ENCODE assay signal across 9 cellular contexts in genomic region chr2:27262379-27263286, GRCh38. TPM values are rescaled to one million over a fixed set of nuclear protein-coding genes. Genes with fewer than 3 reads are reported as not detected.
A peak's percentile ranks its signal among the peaks of the same experiment; 100 is the strongest.
DNase-seq lines count a peak whose midpoint lies in the region; ATAC-seq, FAIRE-seq and TF ChIP-seq lines count a peak whose summit lies in the region.
"Had no signal": no experiment of that assay in that cellular context is flagged by ENCODE, and none has a peak within 500 bp of the region (broad histone marks: within the 10 kb centered on the region; RNA-seq: fewer than 3 reads in every experiment).

Gene SLC30A3 (minus strand): TSS chr2:27263047. CDS start chr2:27262906, 141 bp downstream.

- H3K27ac ChIP-seq in effector memory CD4-positive, alpha-beta T cell (ENCODE audit: insufficient read depth, low read length, poor library complexity, severe bottlenecking), result no peak within 1 kb of the TSS

- peak within 1 kb of the TSS; percentile 77 for H3K4me3 Mint-ChIP-seq in activated CD4-positive, alpha-beta memory T cell treated with anti-CD3 and anti-CD28 coated beads for 36 hours

- CTCF ChIA-PET in activated CD4-positive, alpha-beta memory T cell treated with anti-CD3 and anti-CD28 coated beads for 36 hours (lab: Charles Lee), result interaction anchor here (0.6 to 7.9 kb wide), 4 partner anchors 13 to 418 kb away, joined by 3 to 94 read pairs (median 4); partner anchors contain the start of gene TRIM54

- H3K27ac Mint-ChIP-seq in activated CD4-positive, alpha-beta memory T cell treated with anti-CD3 and anti-CD28 coated beads for 36 hours, result no peak within 1 kb of the TSS

- H3K9me3 ChIP-seq in effector memory CD4-positive, alpha-beta T cell (ENCODE audit: control insufficient read depth, low read length), result no peaks in the 10 kb centered on the region
- H3K9me3 ChIP-seq in mucosa of descending colon, result no peaks in the 10 kb centered on the region

- peaks cover 23% of the 10 kb centered on the region for H3K4me1 Mint-ChIP-seq in activated CD4-positive, alpha-beta memory T cell treated with anti-CD3 and anti-CD28 coated beads for 36 hours (ENCODE audit: low read depth)

- H3K36me3 Mint-ChIP-seq in activated CD4-positive, alpha-beta memory T cell treated with anti-CD3 and anti-CD28 coated beads for 36 hours, result no peaks in the 10 kb centered on the region

- no peaks in the 10 kb centered on the region for H3K36me3 ChIP-seq in effector memory CD4-positive, alpha-beta T cell (ENCODE audit: control insufficient read depth, insufficient read depth, low read length)
- H3K36me3 ChIP-seq in mucosa of descending colon (ENCODE audit: low read depth), result no peaks in the 10 kb centered on the region

- peaks cover 35% of the 10 kb centered on the region for H3K4me1 ChIP-seq in effector memory CD4-positive, alpha-beta T cell (ENCODE audit: control insufficient read depth, insufficient read depth, low read length, poor library complexity, severe bottlenecking)
- peaks cover 33% of the 10 kb centered on the region for H3K4me1 ChIP-seq in mucosa of descending colon (ENCODE audit: low read depth)

- DNase-seq in GM18507 (ENCODE audit: extremely low spot score, insufficient read length, low read depth) (peak; percentile 77), NCI-H146 treated with DMSO at 0.1 percent for 48 hours (lab: John Stamatoyannopoulos, UW; ENCODE audit: unreplicated experiment) (peak; percentile 3), mucosa of descending colon (peak; percentile 59 to 75 (median 65))
- peak; percentile 80 for DNase-seq in activated CD4-positive, alpha-beta memory T cell treated with anti-CD3 and anti-CD28 coated beads for 36 hours
- peak; percentile 50 to 63 (median 51) for DNase-seq in effector memory CD4-positive, alpha-beta T cell
- peak; percentile 32 to 51 for DNase-seq in stimulated activated CD8-positive, alpha-beta memory T cell treated with anti-CD3 and anti-CD28 coated beads, Interleukin-2, amount 100 ng/mL, for 1 hour (ENCODE audit: low read depth in 2 of 2)

- peaks cover 41% of the 10 kb centered on the region for H3K27me3 ChIP-seq in effector memory CD4-positive, alpha-beta T cell (replicated peaks; ENCODE audit: control insufficient read depth, insufficient read depth, low read length, poor library complexity, severe bottlenecking)

- no peak for TF ChIP-seq CTCF in mucosa of descending colon (IDR thresholded peaks at IDR 0.05)

- H3K9me3 Mint-ChIP-seq in activated CD4-positive, alpha-beta memory T cell treated with anti-CD3 and anti-CD28 coated beads for 36 hours, result no peaks in the 10 kb centered on the region

- H3K27me3 Mint-ChIP-seq in activated CD4-positive, alpha-beta memory T cell treated with anti-CD3 and anti-CD28 coated beads for 36 hours, result peaks cover 51% of the 10 kb centered on the region

- peak within 1 kb of the TSS; percentile 66 for H3K4me3 ChIP-seq in effector memory CD4-positive, alpha-beta T cell (ENCODE audit: insufficient read depth, low read depth, low read length, poor library complexity, severe bottlenecking)
- no peak within 1 kb of the TSS for H3K4me3 ChIP-seq in mucosa of descending colon

- FAIRE-seq in GM18507 (lab: Jason Lieb, UNC), result no peak
- FAIRE-seq: colon had no signal

- ATAC-seq in mucosa of descending colon, result peak; percentile 76
- no peak for ATAC-seq in HG02938 (IDR thresholded peaks at IDR 0.05; ENCODE audit: unreplicated experiment)
- ATAC-seq in GM18519 (IDR thresholded peaks at IDR 0.05; ENCODE audit: low FRiP score, unreplicated experiment), result no peak

- intact Hi-C loops in activated CD4-positive, alpha-beta memory T cell treated with anti-CD3 and anti-CD28 coated beads for 36 hours (cut with micrococcal nuclease), result loop anchor here (2.0 kb wide), 2 partner anchors 18 to 50 kb away; partner anchors contain the start of genes ATRAID and SLC5A6
- intact Hi-C loops in mucosa of descending colon (cut with DNase I, micrococcal nuclease), result no loop called here

- POLR2A ChIA-PET in activated CD4-positive, alpha-beta memory T cell treated with anti-CD3 and anti-CD28 coated beads for 36 hours (lab: Charles Lee), result interaction anchor here (0.5 kb wide), 1 partner anchor 17 kb away, joined by 3 read pairs; no protein-coding TSS in a partner anchor

RNA-seq across cellular contexts. Expression of gene SLC30A3, which starts in this region (rescaled TPM):
- under 1 TPM; 0.86 to 0.90 TPM for total RNA-seq in activated CD4-positive, alpha-beta memory T cell treated with anti-CD3 and anti-CD28 coated beads for 36 hours
- under 1 TPM in 1 of 3 donors, not detected in 2; 0.12 TPM for total RNA-seq in mucosa of descending colon

Comparison
In these comparisons a context has a peak if more than half of its experiments do, and no peak if none do; other contexts are left out.
1. Peak in DNase-seq in activated CD4-positive, alpha-beta memory T cell treated with anti-CD3 and anti-CD28 coated beads for 36 hours; RNA of the gene not detected or under 1 TPM.
2. Peak in DNase-seq and ATAC-seq in mucosa of descending colon; RNA of the gene not detected or under 1 TPM.
3. DNase-seq: peak in every context shown above with its lines; median percentile 80 in activated CD4-positive, alpha-beta memory T cell treated with anti-CD3 and anti-CD28 coated beads for 36 hours; 77 in GM18507; 65 in mucosa of descending colon; 51 in effector memory CD4-positive, alpha-beta T cell; 42 in stimulated activated CD8-positive, alpha-beta memory T cell treated with anti-CD3 and anti-CD28 coated beads, Interleukin-2, amount 100 ng/mL, for 1 hour; 3 in NCI-H146 treated with DMSO at 0.1 percent for 48 hours.